In genomic region chr3:45596290-45596791, GRCh38 we compare ENCODE assay signal across 8 cellular contexts. TPM values are rescaled to one million over a fixed set of nuclear protein-coding genes. Genes with fewer than 3 reads are reported as not detected.
A peak's percentile ranks its signal among the peaks of the same experiment; 100 is the strongest.
DNase-seq lines count a peak whose midpoint lies in the region; ATAC-seq, FAIRE-seq and TF ChIP-seq lines count a peak whose summit lies in the region.

No MANE protein-coding gene starts in this region.

- H3K4me3 ChIP-seq in AG09309 (ENCODE audit: control insufficient read depth, low read depth, low read length) (peak overlapping the region; percentile 21), HepG2 (replicated peaks in 1 of 3; ENCODE audit: insufficient read depth in 1 of 3, low read depth in 2 of 3, low read length in 3 of 3) (peak overlapping the region; percentile 40 to 90 (median 85)), small intestine (ENCODE audit: low read depth in 1 of 2, low read length in 2 of 2) (peak overlapping the region in 1 of 2 donors; percentile 30)

- peaks cover 6% of the 10 kb centered on the region; the same call in 1 of the 2 replicates for H4K20me1 ChIP-seq in HepG2 (ENCODE audit: insufficient read depth, low read length)

- no peaks in the 10 kb centered on the region for H3K27me3 Mint-ChIP-seq in activated CD4-positive, alpha-beta memory T cell treated with anti-CD3 and anti-CD28 coated beads for 36 hours

- peaks cover 68% of the 10 kb centered on the region for H3K4me1 Mint-ChIP-seq in activated CD4-positive, alpha-beta memory T cell treated with anti-CD3 and anti-CD28 coated beads for 36 hours (ENCODE audit: low read depth)

- peak overlapping the region; percentile 75 for H3K4me3 Mint-ChIP-seq in activated CD4-positive, alpha-beta memory T cell treated with anti-CD3 and anti-CD28 coated beads for 36 hours

- 66% methylated on average over 4 of the region's 4 CpGs for WGBS in HepG2 (ENCODE audit: low lambda C conversion rate)
- 53 to 62% (median 57%) methylated on average over 4 of the region's 4 CpGs for WGBS in small intestine, 3 donors

- TF ChIP-seq CTCF in AG09309 (IDR thresholded peaks at IDR 0.05; ENCODE audit: control insufficient read depth, insufficient read depth, low read depth, low read length, missing control alignments) (no peak), HepG2 (CRISPR knock-in tag; IDR thresholded peaks at IDR 0.05) (no peak)

- in situ Hi-C loops in HepG2 (cut with HindIII; ENCODE audit: extremely low pct_ligation_motif_present, low pct_unique_long_range_greater_than_20kb): no loop called here

- peak; percentile 53 for ATAC-seq in GM18907 (IDR thresholded peaks at IDR 0.05; ENCODE audit: unreplicated experiment)
- ATAC-seq in HG03135 (IDR thresholded peaks at IDR 0.05; ENCODE audit: unreplicated experiment): peak; percentile 47
- ATAC-seq in HepG2: no peak

- H3K79me2 ChIP-seq in HepG2 (ENCODE audit: insufficient read depth, low read length): peaks cover 61% of the 10 kb centered on the region

- no peaks in the 10 kb centered on the region for H3K9me3 ChIP-seq in HepG2 (ENCODE audit: low read length)
- no peaks in the 10 kb centered on the region for H3K9me3 ChIP-seq in small intestine (ENCODE audit: control insufficient read depth, low read depth)

- TF ChIP-seq EP300 in HepG2 (IDR thresholded peaks at IDR 0.05; ENCODE audit: low read depth in 2 of 2, low read length in 2 of 2) (no peak), HepG2 (CRISPR knock-in tag; IDR thresholded peaks at IDR 0.05; ENCODE audit: borderline replicate concordance) (no peak)

- H3K36me3 ChIP-seq in HepG2 (replicated peaks in 1 of 2; ENCODE audit: control insufficient read depth in 1 of 2, insufficient read depth in 2 of 2, low read length in 2 of 2): peaks cover 0 to 4% of the 10 kb centered on the region in 2 experiments; a peak in 1 of 5 replicates
- H3K36me3 ChIP-seq in small intestine (ENCODE audit: control insufficient read depth in 2 of 2, insufficient read depth in 2 of 2, low read length in 2 of 2): no peaks in the 10 kb centered on the region

- H3K27ac ChIP-seq in HepG2 (ENCODE audit: extremely low read length, insufficient read depth, low read length): no peak overlapping the region
- peak overlapping the region in 1 of 2 donors; percentile 52 for H3K27ac ChIP-seq in small intestine (ENCODE audit: low read depth in 1 of 2, low read length in 1 of 2)

- peaks cover 80% of the 10 kb centered on the region for H3K4me1 ChIP-seq in HepG2 (ENCODE audit: insufficient read depth, low read length)
- H3K4me1 ChIP-seq in small intestine (ENCODE audit: control insufficient read depth in 2 of 2, insufficient read depth in 1 of 2, low read depth in 1 of 2, low read length in 1 of 2): peaks cover 13 to 24% of the 10 kb centered on the region in 2 donors

- no TSS peak for BruUV-seq in HepG2 (replicated peaks; lab: Mats Ljungman, UMichigan)

- H3K27ac Mint-ChIP-seq in activated CD4-positive, alpha-beta memory T cell treated with anti-CD3 and anti-CD28 coated beads for 36 hours: peak overlapping the region; percentile 61

- TF ChIP-seq RAD21 in HepG2 (CRISPR knock-in tag; IDR thresholded peaks at IDR 0.05): no peak

- peak overlapping the region; percentile 83 for H3K4me2 ChIP-seq in HepG2 (ENCODE audit: low read depth, low read length)

- 0 out of 2 replicates have a peak overlapping the region, but pooled peaks have one; percentile 34 for H3K9ac ChIP-seq in HepG2 (ENCODE audit: insufficient read depth, low read depth, low read length)

- TF ChIP-seq POLR2A in HepG2 (IDR thresholded peaks at IDR 0.05; ENCODE audit: insufficient read depth in 1 of 2, low read depth in 2 of 2, low read length in 2 of 2): no peak

- intact Hi-C loops in activated CD4-positive, alpha-beta memory T cell treated with anti-CD3 and anti-CD28 coated beads for 36 hours (cut with micrococcal nuclease): loop anchor here (2.0 to 5.0 kb wide), 2 partner anchors 68 to 89 kb away; no protein-coding TSS in a partner anchor
- intact Hi-C loops in HepG2 (cut with micrococcal nuclease; ENCODE audit: unreplicated experiment): no loop called here

- CTCF ChIA-PET in activated CD4-positive, alpha-beta memory T cell treated with anti-CD3 and anti-CD28 coated beads for 36 hours (lab: Charles Lee): interaction anchor here (0.9 to 2.6 kb wide), 5 partner anchors 60 to 96 kb away, joined by 3 to 18 read pairs (median 6); no protein-coding TSS in a partner anchor
- CTCF ChIA-PET in HepG2 (lab: Yijun Ruan, JAX; ENCODE audit: low intra/inter-chr PET ratio, low total read pairs): no interaction called here

- no peaks in the 10 kb centered on the region for H3K27me3 ChIP-seq in HepG2 (ENCODE audit: control insufficient read depth in 1 of 2, insufficient read depth in 2 of 2, low read length in 2 of 2)
- no peaks in the 10 kb centered on the region for H3K27me3 ChIP-seq in small intestine (ENCODE audit: control insufficient read depth in 2 of 2, insufficient read depth in 2 of 2, low read length in 2 of 2)

- H3K36me3 Mint-ChIP-seq in activated CD4-positive, alpha-beta memory T cell treated with anti-CD3 and anti-CD28 coated beads for 36 hours: peaks cover 22% of the 10 kb centered on the region

- FAIRE-seq in HepG2 (lab: Jason Lieb, UNC) (no peak), small intestine (lab: Jason Lieb, UNC) (no peak)

- DNase-seq in AG09309 (ENCODE audit: low read depth) (no peak), HepG2 (ENCODE audit: low spot score) (no peak), small intestine (no peak), globus pallidus (ENCODE audit: low spot score) (no peak), DMS 273 treated with DMSO at 0.1 percent for 48 hours (lab: John Stamatoyannopoulos, UW) (no peak)
- peak; percentile 34 for DNase-seq in activated CD4-positive, alpha-beta memory T cell treated with anti-CD3 and anti-CD28 coated beads for 36 hours

- H3K9me3 Mint-ChIP-seq in activated CD4-positive, alpha-beta memory T cell treated with anti-CD3 and anti-CD28 coated beads for 36 hours: no peaks in the 10 kb centered on the region

- no peak overlapping the region for H2AFZ ChIP-seq in HepG2 (ENCODE audit: low read length)

- POLR2A ChIA-PET in activated CD4-positive, alpha-beta memory T cell treated with anti-CD3 and anti-CD28 coated beads for 36 hours (lab: Charles Lee): interaction anchor here (0.7 to 1.2 kb wide), 4 partner anchors 10 to 93 kb away, joined by 3 to 5 read pairs (median 3); no protein-coding TSS in a partner anchor
- POLR2A ChIA-PET in HepG2 (lab: Yijun Ruan, JAX): no interaction called here

TF ChIP-seq in HepG2, 621 proteins besides CTCF, POLR2A, EP300 and RAD21 (continues in another document):
- TF ChIP-seq ZNF580 (CRISPR knock-in tag; IDR thresholded peaks at IDR 0.05; ENCODE audit: borderline replicate concordance, low read depth): no peak
- TF ChIP-seq TRIM24 (CRISPR knock-in tag; IDR thresholded peaks at IDR 0.05): no peak
- no peak for TF ChIP-seq NRL (CRISPR knock-in tag; IDR thresholded peaks at IDR 0.05; ENCODE audit: borderline replicate concordance)
- TF ChIP-seq IRX3 (CRISPR knock-in tag; IDR thresholded peaks at IDR 0.05; ENCODE audit: borderline replicate concordance, low read depth): no peak
- no peak for TF ChIP-seq ZNF572 (CRISPR knock-in tag; IDR thresholded peaks at IDR 0.05)
- TF ChIP-seq ZSCAN20 (CRISPR knock-in tag; IDR thresholded peaks at IDR 0.05; ENCODE audit: borderline replicate concordance): no peak
- no peak for TF ChIP-seq ZSCAN5A (CRISPR knock-in tag; IDR thresholded peaks at IDR 0.05; ENCODE audit: borderline replicate concordance)
- TF ChIP-seq ZNF780A (CRISPR knock-in tag; IDR thresholded peaks at IDR 0.05): no peak
- no peak for TF ChIP-seq TCF7L2 (IDR thresholded peaks at IDR 0.05; ENCODE audit: low read depth, low read length)
- no peak for TF ChIP-seq ZNF253 (CRISPR knock-in tag; IDR thresholded peaks at IDR 0.05; ENCODE audit: borderline replicate concordance)

RNA-seq across cellular contexts. Expression of gene LIMD1, which starts 1.8 kb away (rescaled TPM):
- 10 to 100 TPM; 20.4 to 20.7 TPM for total RNA-seq in activated CD4-positive, alpha-beta memory T cell treated with anti-CD3 and anti-CD28 coated beads for 36 hours
- total RNA-seq in HepG2 (2016; rRNA removed; fragmentation: Illumina TruSeq; extraction: Trizol): 11.1 and 13.0 TPM in 2 replicates
- total RNA-seq in HepG2 (2016; cell fraction: cytosol; rRNA removed; fragmentation: Illumina TruSeq; extraction: Trizol; ENCODE audit: low read depth): 1.4 and 1.5 TPM in 2 replicates
- 9.8 and 12.1 TPM in 2 replicates for total RNA-seq in HepG2 (2016; cell fraction: insoluble cytoplasmic fraction; rRNA removed; fragmentation: Illumina TruSeq; extraction: Trizol)
- 5.3 and 6.4 TPM in 2 replicates for total RNA-seq in HepG2 (2016; cell fraction: membrane; rRNA removed; fragmentation: Illumina TruSeq; extraction: Trizol)
- 11.9 and 15.6 TPM in 2 replicates for total RNA-seq in HepG2 (2016; cell fraction: nucleus; rRNA removed; fragmentation: Illumina TruSeq; extraction: Trizol)
- polyA plus RNA-seq in HepG2 (2011; rRNA removed) (16.4 and 18.7 TPM in 2 replicates), small intestine (1 to 10 TPM; 2.4 to 8.1 (median 2.5) TPM)
- polyA plus RNA-seq in HepG2 (2011; cell fraction: cytosol; rRNA removed): 7.1 and 7.2 TPM in 2 replicates
- polyA plus RNA-seq in HepG2 (2011; cell fraction: nucleus; rRNA removed): 42.2 and 53.6 TPM in 2 replicates
- 4.4 and 6.9 TPM in 2 replicates for polyA plus RNA-seq in HepG2 (2012)
- 0.43 and 0.62 TPM in 2 replicates for polyA plus RNA-seq in HepG2 (2016; cell fraction: cytosol; fragmentation: Illumina TruSeq; extraction: Trizol; ENCODE audit: low read depth)
- 5.8 and 6.2 TPM in 2 replicates for polyA plus RNA-seq in HepG2 (2016; cell fraction: insoluble cytoplasmic fraction; fragmentation: Illumina TruSeq; extraction: Trizol; ENCODE audit: low read depth)
- polyA plus RNA-seq in HepG2 (2016; cell fraction: membrane; fragmentation: Illumina TruSeq; extraction: Trizol; ENCODE audit: low read depth): 1.7 TPM in 2 replicates
- 17.4 and 18.9 TPM in 2 replicates for polyA plus RNA-seq in HepG2 (2016; cell fraction: nucleus; fragmentation: Illumina TruSeq; extraction: Trizol; ENCODE audit: insufficient read depth, low read depth)
- 55.2 and 75.7 TPM in 2 replicates for polyA minus RNA-seq in HepG2 (2011; rRNA and poly(A)+ RNA removed; ENCODE audit: low replicate concordance)
- polyA minus RNA-seq in HepG2 (2011; cell fraction: cytosol; rRNA and poly(A)+ RNA removed): 11.3 and 16.1 TPM in 2 replicates
- 27.0 and 32.6 TPM in 2 replicates for polyA minus RNA-seq in HepG2 (2011; cell fraction: nucleus; rRNA and poly(A)+ RNA removed)
